ENCODE assay signal across 8 cellular contexts in genomic region chrX:154436597-154437397, GRCh38. TPM values are rescaled to one million over a fixed set of nuclear protein-coding genes. Genes with fewer than 3 reads are reported as not detected.
DNase-seq lines count a peak whose midpoint lies in the region; ATAC-seq and TF ChIP-seq lines count a peak whose summit lies in the region.

Gene GDI1 (plus strand): TSS chrX:154437154. CDS start chrX:154437255, 101 bp downstream.

- H3K4me1 ChIP-seq in colonic mucosa: no peaks in the 10 kb centered on the region

- peak within 1 kb of the TSS; percentile 49 to 63 for H3K9ac ChIP-seq in colonic mucosa (ENCODE audit: low read depth in 2 of 2, low read length in 2 of 2)

- H3K9me3 ChIP-seq in colonic mucosa: no peaks in the 10 kb centered on the region

- H3K27me3 ChIP-seq in colonic mucosa: no peaks in the 10 kb centered on the region

- no peaks in the 10 kb centered on the region for H3K36me3 ChIP-seq in colonic mucosa

- intact Hi-C loops in colonic mucosa (cut with DNase I): no loop called here

- DNase-seq in NCI-H1092 (lab: John Stamatoyannopoulos, UW) (peak; percentile 33), colonic mucosa (no peak), left lobe of liver (ENCODE audit: low spot score) (peak; percentile 60)
- peak; percentile 54 for DNase-seq in stimulated activated CD4-positive, alpha-beta T cell treated with anti-CD3 and anti-CD28 coated beads, Interleukin-4, amount 100 ng/mL, for 24 hours

- peak within 1 kb of the TSS; percentile 69 for H3K27ac ChIP-seq in 22Rv1
- peak within 1 kb of the TSS; percentile 69 for H3K27ac ChIP-seq in colonic mucosa

- H3K4me3 ChIP-seq in colonic mucosa: peak within 1 kb of the TSS; percentile 67

- ATAC-seq in GM18517 (IDR thresholded peaks at IDR 0.05; ENCODE audit: unreplicated experiment): peak; percentile 48
- ATAC-seq in activated CD4-positive, CD25-positive, alpha-beta regulatory T cell treated with anti-CD3 and anti-CD28 coated beads, Interleukin-2, amount 50 U/mL, for 24 hours: peak; percentile 71 to 78
- peak; percentile 76 for ATAC-seq in left lobe of liver
- ATAC-seq in GM19035 (IDR thresholded peaks at IDR 0.05; ENCODE audit: unreplicated experiment): no peak

- TF ChIP-seq CTCF in 22Rv1 (IDR thresholded peaks at IDR 0.05): no peak
- TF ChIP-seq CTCF in colonic mucosa (IDR thresholded peaks at IDR 0.05): no peak

RNA-seq across cellular contexts. Expression of gene GDI1, which starts in this region (rescaled TPM):
- 10 to 100 TPM; 63.0 to 83.0 TPM for total RNA-seq in colonic mucosa
- 31.4 TPM for total RNA-seq in left lobe of liver
